In the genomic region with DNA sequence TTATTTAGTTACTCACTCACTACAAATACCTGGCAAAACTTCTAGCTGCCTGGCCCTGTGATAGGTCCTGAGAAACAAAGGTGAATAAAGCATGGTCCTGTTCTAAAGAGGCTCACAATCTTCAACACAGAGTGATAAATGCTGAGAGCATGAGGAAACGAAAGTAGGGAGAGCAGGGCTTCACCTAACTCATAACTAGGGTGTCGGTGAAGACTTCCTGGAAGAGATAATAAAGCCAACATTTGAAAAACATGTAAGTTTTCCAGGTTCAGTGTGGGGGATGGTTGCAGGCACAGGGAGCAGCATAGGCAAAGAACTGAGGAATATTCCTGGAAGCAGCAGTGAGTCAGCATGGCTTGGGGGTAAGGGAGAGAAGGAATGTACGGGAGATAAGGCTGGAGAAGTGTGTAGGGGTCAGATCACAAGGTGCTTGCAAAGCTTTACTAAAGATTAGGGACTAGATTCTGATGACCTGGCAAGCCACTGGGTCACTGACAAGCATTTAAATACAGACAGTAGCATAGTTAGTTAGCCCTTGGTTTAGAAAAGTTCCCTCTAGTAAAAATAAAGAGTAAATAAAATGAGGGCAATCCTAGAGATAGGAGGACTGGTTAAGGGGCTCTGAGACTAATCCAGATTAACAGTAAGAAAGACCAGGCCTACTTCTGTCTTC, we compare ENCODE assay signal across 20 cellular contexts. TPM values are rescaled to one million over a fixed set of nuclear protein-coding genes. Genes with fewer than 3 reads are reported as not detected.
A peak's percentile ranks its signal among the peaks of the same experiment; 100 is the strongest.
DNase-seq lines count a peak whose midpoint lies in the region; ATAC-seq, FAIRE-seq and TF ChIP-seq lines count a peak whose summit lies in the region.
"Had no signal": no experiment of that assay in that cellular context is flagged by ENCODE, and none has a peak within 500 bp of the region (broad histone marks: within the 10 kb centered on the region; RNA-seq: fewer than 3 reads in every experiment).

No MANE protein-coding gene starts in this region.

- H3K4me1 ChIP-seq in hepatocyte (ENCODE audit: insufficient read depth) (peaks cover 17% of the 10 kb centered on the region), smooth muscle cell (ENCODE audit: low read depth) (peaks cover under 1% of the 10 kb centered on the region)

- H3K9me2 ChIP-seq in hepatocyte (replicated peaks; ENCODE audit: insufficient read depth): no peaks in the 10 kb centered on the region

- ATAC-seq in left colon: no peak
- ATAC-seq: CD8-positive, alpha-beta T cell had no signal

- no peak for FAIRE-seq in D721Med (lab: Jason Lieb, UNC)
- FAIRE-seq: endometrium, TTC549 had no signal

- H3K27me3 ChIP-seq in hepatocyte (no peaks in the 10 kb centered on the region), smooth muscle cell (ENCODE audit: low read depth) (peaks cover 3% of the 10 kb centered on the region)

- DNase-seq in NCI-H82 (lab: John Stamatoyannopoulos, UW) (peak; percentile 37), NCI-H82 treated with DMSO at 0.1 percent for 48 hours (lab: John Stamatoyannopoulos, UW; ENCODE audit: unreplicated experiment) (no peak), RWPE1 (ENCODE audit: low spot score) (peak; percentile 57), hepatocyte (ENCODE audit: low spot score) (peak; percentile 77), smooth muscle cell (lab: John Stamatoyannopoulos, UW; ENCODE audit: unreplicated experiment) (no peak), D721Med (ENCODE audit: insufficient read length, low spot score) (no peak), left colon (no peak), DMS 273 treated with DMSO at 0.1 percent for 48 hours (lab: John Stamatoyannopoulos, UW) (no peak)
- DNase-seq: 8988T; activated gamma-delta T cell; CD8-positive, alpha-beta T cell; glutamatergic neuron; NCI-H1436 treated with DMSO at 0.1 percent for 48 hours; NCI-H524 treated with DMSO at 0.1 percent for 48 hours had no signal

- no peak overlapping the region for H2AFZ ChIP-seq in hepatocyte
- no peak overlapping the region for H2AFZ ChIP-seq in smooth muscle cell (ENCODE audit: low read depth)

- no peak overlapping the region for H3K27ac ChIP-seq in RWPE1
- H3K27ac ChIP-seq in hepatocyte: peak overlapping the region; percentile 84
- H3K27ac ChIP-seq in smooth muscle cell (ENCODE audit: low read depth): peak overlapping the region; percentile 1

- H3K79me2 ChIP-seq in hepatocyte: no peaks in the 10 kb centered on the region
- H3K79me2 ChIP-seq in smooth muscle cell (ENCODE audit: low read depth): no peaks in the 10 kb centered on the region

- POLR2A ChIA-PET in RWPE1 (lab: Yijun Ruan, JAX; ENCODE audit: low non-redundant PET): no interaction called here

- no peak for TF ChIP-seq CTCF in RWPE1 (conservative IDR thresholded peaks at IDR 0.05; ENCODE audit: low read depth)
- no peak for TF ChIP-seq CTCF in hepatocyte (IDR thresholded peaks at IDR 0.05; ENCODE audit: poor library complexity)
- TF ChIP-seq CTCF in smooth muscle cell (IDR thresholded peaks at IDR 0.05; ENCODE audit: borderline replicate concordance, insufficient read depth, poor library complexity, severe bottlenecking): no peak
- TF ChIP-seq CTCF in D721Med (IDR thresholded peaks at IDR 0.05; ENCODE audit: insufficient read depth, missing control alignments): no peak

- H3K36me3 ChIP-seq in hepatocyte (replicated peaks; ENCODE audit: insufficient read depth, low read depth): no peaks in the 10 kb centered on the region
- no peaks in the 10 kb centered on the region for H3K36me3 ChIP-seq in smooth muscle cell (ENCODE audit: low read depth)

- WGBS in hepatocyte (ENCODE audit: low lambda C conversion rate, missing lambda C conversion rate): 4% methylated on average over 3 of the region's 3 CpGs
- WGBS in smooth muscle cell (ENCODE audit: low lambda C conversion rate): 7% methylated on average over 3 of the region's 3 CpGs

- CTCF ChIA-PET in RWPE1 (lab: Yijun Ruan, JAX): no interaction called here

- intact Hi-C loops in left colon (cut with DNase I, micrococcal nuclease): no loop called here

- peak overlapping the region; percentile 38 for H3K4me2 ChIP-seq in hepatocyte
- peak overlapping the region; percentile 46 for H3K4me2 ChIP-seq in smooth muscle cell

- no peak overlapping the region for H3K4me3 ChIP-seq in hepatocyte
- no peak overlapping the region for H3K4me3 ChIP-seq in smooth muscle cell
- H3K4me3 ChIP-seq: skin epidermis had no signal

- H3K9ac ChIP-seq in smooth muscle cell (ENCODE audit: low read depth): no peak overlapping the region

- no peaks in the 10 kb centered on the region for H3F3A ChIP-seq in smooth muscle cell (ENCODE audit: low read depth)

- H3K9me3 ChIP-seq in hepatocyte (ENCODE audit: low read depth) (no peaks in the 10 kb centered on the region), smooth muscle cell (replicated peaks; ENCODE audit: low read depth) (no peaks in the 10 kb centered on the region)

- H4K20me1 ChIP-seq in hepatocyte (ENCODE audit: insufficient read depth, poor library complexity, severe bottlenecking) (no peaks in the 10 kb centered on the region), smooth muscle cell (ENCODE audit: low read depth) (no peaks in the 10 kb centered on the region)

RNA-seq across cellular contexts. Expression of a gene that starts 5.1 kb away (rescaled TPM):
- total RNA-seq in hepatocyte: 8.7 and 22.4 TPM in 2 replicates
- polyA plus RNA-seq in hepatocyte: 12.7 and 12.8 TPM in 2 replicates
- 0.09 and 0.94 TPM in 2 replicates for total RNA-seq in smooth muscle cell
- polyA plus RNA-seq in smooth muscle cell: 0.56 TPM in 1 of 2 replicates, not detected in the other
- under 1 TPM in 1 of 2 donors, not detected in 1; 0.85 TPM for total RNA-seq in left colon
- polyA plus RNA-seq: IgD-negative memory B cell had no signal

RNA-seq across cellular contexts. Expression of a gene that starts 17.8 kb away (rescaled TPM):
- total RNA-seq in hepatocyte (not detected in 2 replicates), smooth muscle cell (not detected in 2 replicates), left colon (not detected)
- polyA plus RNA-seq in hepatocyte (not detected in 2 replicates), smooth muscle cell (not detected in 2 replicates)
- total RNA-seq: activated CD8-positive, alpha-beta memory T cell treated with anti-CD3 and anti-CD28 coated beads for 36 hours; CD8-positive, alpha-beta T cell; liver had no signal
- polyA plus RNA-seq: IgD-negative memory B cell, liver had no signal

RNA-seq across cellular contexts. Expression of a gene that starts 23.5 kb away (rescaled TPM):
- total RNA-seq in hepatocyte (not detected in 2 replicates), smooth muscle cell (not detected in 2 replicates), left colon (not detected)
- polyA plus RNA-seq in hepatocyte (not detected in 2 replicates), smooth muscle cell (not detected in 2 replicates)
- total RNA-seq: activated CD8-positive, alpha-beta memory T cell treated with anti-CD3 and anti-CD28 coated beads for 36 hours; CD8-positive, alpha-beta T cell had no signal
- polyA plus RNA-seq: IgD-negative memory B cell, liver had no signal

Comparison
In these comparisons a context has a peak if more than half of its experiments do, and no peak if none do; other contexts are left out.
1. DNase-seq: peak in NCI-H82 (single experiment), RWPE1 (single experiment) and hepatocyte (single experiment); none in NCI-H82 treated with DMSO at 0.1 percent for 48 hours (single experiment), smooth muscle cell (single experiment), D721Med (single experiment), left colon (0 of 2) and DMS 273 treated with DMSO at 0.1 percent for 48 hours (single experiment).